In genomic region chr10:131855763-131856401, GRCh38 we compare ENCODE assay signal across 1 cellular context.
TF ChIP-seq lines count a peak whose summit lies in the region.

No MANE protein-coding gene starts in this region.

TF ChIP-seq in HepG2, 621 proteins besides CTCF, POLR2A, EP300 and RAD21 (continued from another document):
- TF ChIP-seq ZNF362 (CRISPR knock-in tag; IDR thresholded peaks at IDR 0.05; ENCODE audit: borderline replicate concordance), result no peak
